ENCODE assay signal across 8 cellular contexts in the genomic region with DNA sequence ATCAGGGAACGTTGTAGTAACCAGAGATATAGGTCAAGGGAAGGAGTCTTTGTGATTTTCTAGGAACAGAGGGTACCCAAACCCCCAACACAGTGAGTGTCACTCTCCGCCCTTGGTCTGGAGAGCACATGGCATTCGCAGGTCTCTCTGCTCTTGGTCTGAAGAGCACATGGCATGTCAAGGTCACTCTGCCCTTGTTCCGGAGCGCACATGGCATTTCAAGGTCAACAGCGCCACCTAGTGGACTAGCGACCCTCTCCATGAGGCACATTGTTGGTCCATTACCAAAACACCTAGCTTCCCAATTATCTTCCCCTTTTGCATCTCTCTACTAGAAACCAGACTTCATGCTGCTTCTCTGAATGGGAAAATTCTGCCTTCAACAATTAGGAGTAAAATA.
DNase-seq lines count a peak whose midpoint lies in the region; ATAC-seq and TF ChIP-seq lines count a peak whose summit lies in the region.

No MANE protein-coding gene starts in this region.

- H3K4me3 Mint-ChIP-seq in activated CD4-positive, alpha-beta T cell treated with anti-CD3 and anti-CD28 coated beads, Interleukin-2, amount 10 ng/mL, durations not matched to agents 24 days and 14 days = no peak overlapping the region

- H3K9me3 Mint-ChIP-seq in activated CD4-positive, alpha-beta T cell treated with anti-CD3 and anti-CD28 coated beads, Interleukin-2, amount 10 ng/mL, durations not matched to agents 24 days and 14 days = peaks cover 11% of the 10 kb centered on the region

- no peaks in the 10 kb centered on the region for H3K36me3 Mint-ChIP-seq in activated CD4-positive, alpha-beta T cell treated with anti-CD3 and anti-CD28 coated beads, Interleukin-2, amount 10 ng/mL, durations not matched to agents 24 days and 14 days (ENCODE audit: low read depth)

- DNase-seq in NCI-H146 (lab: John Stamatoyannopoulos, UW) (peak; percentile 8), NCI-H146 treated with DMSO at 0.1 percent for 48 hours (lab: John Stamatoyannopoulos, UW; ENCODE audit: unreplicated experiment) (no peak), midbrain (lab: John Stamatoyannopoulos, UW) (peak; percentile 3), G401 (ENCODE audit: low spot score) (no peak)
- peak; percentile 67 for DNase-seq in activated CD4-positive, alpha-beta T cell treated with anti-CD3 and anti-CD28 coated beads, Interleukin-2, amount 10 ng/mL, durations not matched to agents 24 days and 14 days

- H3K4me1 Mint-ChIP-seq in activated CD4-positive, alpha-beta T cell treated with anti-CD3 and anti-CD28 coated beads, Interleukin-2, amount 10 ng/mL, durations not matched to agents 24 days and 14 days = no peaks in the 10 kb centered on the region

- H3K27ac Mint-ChIP-seq in activated CD4-positive, alpha-beta T cell treated with anti-CD3 and anti-CD28 coated beads, Interleukin-2, amount 10 ng/mL, durations not matched to agents 24 days and 14 days = no peak overlapping the region

- TF ChIP-seq EP300 in Ishikawa (IDR thresholded peaks at IDR 0.05; ENCODE audit: borderline replicate concordance) = no peak

- TF ChIP-seq RAD21 in Ishikawa (IDR thresholded peaks at IDR 0.05; ENCODE audit: low read depth) = peak; percentile 89

- no peaks in the 10 kb centered on the region for H3K27me3 Mint-ChIP-seq in activated CD4-positive, alpha-beta T cell treated with anti-CD3 and anti-CD28 coated beads, Interleukin-2, amount 10 ng/mL, durations not matched to agents 24 days and 14 days

- ATAC-seq in HG02870 (IDR thresholded peaks at IDR 0.05; ENCODE audit: unreplicated experiment) = no peak
- ATAC-seq in HG03095 (IDR thresholded peaks at IDR 0.05; ENCODE audit: unreplicated experiment) = no peak

- in situ Hi-C loops in G401 (cut with HindIII; ENCODE audit: low sequenced_read_pairs) = no loop called here

- intact Hi-C loops in activated CD4-positive, alpha-beta T cell treated with anti-CD3 and anti-CD28 coated beads, Interleukin-2, amount 10 ng/mL, durations not matched to agents 24 days and 14 days (cut with micrococcal nuclease) = no loop called here

TF ChIP-seq in Ishikawa, 13 proteins besides CTCF, POLR2A, EP300 and RAD21:
- TF ChIP-seq REST (IDR thresholded peaks at IDR 0.05; ENCODE audit: low read depth) (no peak), ZBTB7A (IDR thresholded peaks at IDR 0.05; ENCODE audit: low read depth) (no peak), EGR1 (IDR thresholded peaks at IDR 0.05) (no peak), MAX (IDR thresholded peaks at IDR 0.05) (peak; percentile 91)

Comparison
In these comparisons a context has a peak if more than half of its experiments do, and no peak if none do; other contexts are left out.
1. DNase-seq: peak in NCI-H146 (single experiment), activated CD4-positive, alpha-beta T cell treated with anti-CD3 and anti-CD28 coated beads, Interleukin-2, amount 10 ng/mL, durations not matched to agents 24 days and 14 days (single experiment) and midbrain (single experiment); none in NCI-H146 treated with DMSO at 0.1 percent for 48 hours (single experiment) and G401 (single experiment).